10 cellular contexts compared by ENCODE assay signal in genomic region chr11:128480665-128481064, GRCh38.
DNase-seq lines count a peak whose midpoint lies in the region; TF ChIP-seq lines count a peak whose summit lies in the region.
"Had no signal": no experiment of that assay in that cellular context is flagged by ENCODE, and none has a peak within 500 bp of the region (broad histone marks: within the 10 kb centered on the region; RNA-seq: fewer than 3 reads in every experiment).

No MANE protein-coding gene starts in this region.

- H2BK5ac ChIP-seq in mesenchymal stem cell (ENCODE audit: low read depth, low read length, poor library complexity, severe bottlenecking): no peak overlapping the region

- 59 to 75% (median 71%) methylated on average over 4 of the region's 4 CpGs for WGBS in adrenal gland, 4 donors
- 96% methylated on average over 3 of the region's 4 CpGs for WGBS in mesenchymal stem cell
- 83 to 87% methylated on average over 4 of the region's 4 CpGs for WGBS in thyroid gland, 2 donors

- no peaks in the 10 kb centered on the region for H3K9me3 Mint-ChIP-seq in activated CD4-positive, alpha-beta T cell treated with anti-CD3 and anti-CD28 coated beads, Interleukin-2, amount 10 ng/mL, durations not matched to agents 24 days and 14 days
- H3K9me3 Mint-ChIP-seq: neural progenitor cell had no signal

- no peaks in the 10 kb centered on the region for H3K9me3 ChIP-seq in adrenal gland (replicated peaks in 1 of 3)
- no peaks in the 10 kb centered on the region for H3K9me3 ChIP-seq in mesenchymal stem cell (ENCODE audit: control insufficient read depth, low read length)
- no peaks in the 10 kb centered on the region for H3K9me3 ChIP-seq in thyroid gland
- H3K9me3 ChIP-seq in MM.1S (replicated peaks; ENCODE audit: insufficient read depth, low read length): no peaks in the 10 kb centered on the region

- intact Hi-C loops in activated CD4-positive, alpha-beta T cell treated with anti-CD3 and anti-CD28 coated beads, Interleukin-2, amount 10 ng/mL, durations not matched to agents 24 days and 14 days (cut with micrococcal nuclease): no loop called here
- intact Hi-C loops in adrenal gland (cut with DNase I) (no loop called here), thyroid gland (cut with DNase I) (no loop called here)

- H3K27ac ChIP-seq in adrenal gland (peak overlapping the region in 4 of 5 donors; percentile 30 to 76 (median 50)), mesenchymal stem cell (ENCODE audit: low read length, poor library complexity, severe bottlenecking) (no peak overlapping the region), thyroid gland (peak overlapping the region; percentile 33 to 37 (median 34)), MM.1S (ENCODE audit: low read length) (no peak overlapping the region)
- H3K27ac ChIP-seq: HL-60, neural progenitor cell had no signal

- H2BK12ac ChIP-seq in mesenchymal stem cell (ENCODE audit: low read length in 2 of 2): peak overlapping the region in 1 of 2 experiments; percentile 89

- H3K79me1 ChIP-seq in mesenchymal stem cell (replicated peaks; ENCODE audit: low read length, poor library complexity, severe bottlenecking): peaks cover 30% of the 10 kb centered on the region

- H3K18ac ChIP-seq in mesenchymal stem cell (ENCODE audit: low read depth in 1 of 2, low read length in 2 of 2): peak overlapping the region; percentile 37 to 64

- peak overlapping the region; percentile 39 for H2BK120ac ChIP-seq in mesenchymal stem cell (ENCODE audit: low read depth, low read length)

- H3K4me1 ChIP-seq in adrenal gland (replicated peaks in 1 of 2): peaks cover 42 to 45% of the 10 kb centered on the region in 2 donors
- H3K4me1 ChIP-seq in mesenchymal stem cell (ENCODE audit: control insufficient read depth, insufficient read depth, low read depth, low read length): peaks cover 7% of the 10 kb centered on the region
- H3K4me1 ChIP-seq in thyroid gland: peaks cover 12 to 51% of the 10 kb centered on the region in 2 donors
- no peaks in the 10 kb centered on the region for H3K4me1 ChIP-seq in MM.1S (ENCODE audit: low read length)
- H3K4me1 ChIP-seq: neural progenitor cell had no signal

- peaks cover 94% of the 10 kb centered on the region for H3K4me1 Mint-ChIP-seq in activated CD4-positive, alpha-beta T cell treated with anti-CD3 and anti-CD28 coated beads, Interleukin-2, amount 10 ng/mL, durations not matched to agents 24 days and 14 days

- no peak overlapping the region for H4K91ac ChIP-seq in mesenchymal stem cell (ENCODE audit: low read length)

- H3K27me3 ChIP-seq in adrenal gland: no peaks in the 10 kb centered on the region
- no peaks in the 10 kb centered on the region for H3K27me3 ChIP-seq in mesenchymal stem cell (ENCODE audit: control insufficient read depth in 1 of 2, insufficient read depth in 1 of 2, low read length in 2 of 2)
- H3K27me3 ChIP-seq in thyroid gland: no peaks in the 10 kb centered on the region
- H3K27me3 ChIP-seq in MM.1S (replicated peaks; ENCODE audit: insufficient read depth, low read length): no peaks in the 10 kb centered on the region
- H3K27me3 ChIP-seq: neural progenitor cell had no signal

- H3K27me3 Mint-ChIP-seq in activated CD4-positive, alpha-beta T cell treated with anti-CD3 and anti-CD28 coated beads, Interleukin-2, amount 10 ng/mL, durations not matched to agents 24 days and 14 days: no peaks in the 10 kb centered on the region

- H3K9ac ChIP-seq in mesenchymal stem cell (ENCODE audit: low read length) (peak overlapping the region; percentile 73), MM.1S (ENCODE audit: low read length) (no peak overlapping the region)
- H3K9ac ChIP-seq: neural progenitor cell had no signal

- no peak overlapping the region for H2AFZ ChIP-seq in mesenchymal stem cell (ENCODE audit: low read depth, low read length)
- H2AFZ ChIP-seq in MM.1S (ENCODE audit: low read length): no peak overlapping the region
- H2AFZ ChIP-seq: neural progenitor cell had no signal

- no peaks in the 10 kb centered on the region for H3K79me2 ChIP-seq in MM.1S (ENCODE audit: low read length)

- H3K14ac ChIP-seq in mesenchymal stem cell (ENCODE audit: low read length in 2 of 2): no peak overlapping the region

- H4K20me1 ChIP-seq in MM.1S (ENCODE audit: insufficient read depth, low read length): no peaks in the 10 kb centered on the region

- no peak overlapping the region for H3K23ac ChIP-seq in mesenchymal stem cell (ENCODE audit: low read length in 2 of 2)

- H3F3A ChIP-seq in MM.1S (ENCODE audit: insufficient read depth, low read length): no peaks in the 10 kb centered on the region

- peak overlapping the region; percentile 85 for H3K4me3 Mint-ChIP-seq in activated CD4-positive, alpha-beta T cell treated with anti-CD3 and anti-CD28 coated beads, Interleukin-2, amount 10 ng/mL, durations not matched to agents 24 days and 14 days
- H3K4me3 Mint-ChIP-seq: neural progenitor cell had no signal

- H3K4me2 ChIP-seq in mesenchymal stem cell (ENCODE audit: low read length, poor library complexity, severe bottlenecking): no peak overlapping the region
- H3K4me2 ChIP-seq in MM.1S (ENCODE audit: low read depth, low read length): no peak overlapping the region
- H3K4me2 ChIP-seq: neural progenitor cell had no signal

- peak overlapping the region; percentile 96 for H3K27ac Mint-ChIP-seq in activated CD4-positive, alpha-beta T cell treated with anti-CD3 and anti-CD28 coated beads, Interleukin-2, amount 10 ng/mL, durations not matched to agents 24 days and 14 days
- H3K27ac Mint-ChIP-seq: neural progenitor cell had no signal

- H3K4me3 ChIP-seq in adrenal gland: no peak overlapping the region
- H3K4me3 ChIP-seq in mesenchymal stem cell (ENCODE audit: insufficient read depth in 1 of 2, low read depth in 1 of 2, low read length in 2 of 2): no peak overlapping the region
- no peak overlapping the region for H3K4me3 ChIP-seq in thyroid gland (replicated peaks in 1 of 3)
- no peak overlapping the region for H3K4me3 ChIP-seq in MM.1S (ENCODE audit: low read length)
- H3K4me3 ChIP-seq: neural progenitor cell had no signal

- H3K36me3 Mint-ChIP-seq in activated CD4-positive, alpha-beta T cell treated with anti-CD3 and anti-CD28 coated beads, Interleukin-2, amount 10 ng/mL, durations not matched to agents 24 days and 14 days (ENCODE audit: low read depth): peaks cover 94% of the 10 kb centered on the region

- no peak overlapping the region for H4K8ac ChIP-seq in mesenchymal stem cell (ENCODE audit: low read length)

- H2AK5ac ChIP-seq in mesenchymal stem cell (ENCODE audit: low read length, severe bottlenecking): peak overlapping the region; percentile 21

- H3K36me3 ChIP-seq in adrenal gland (replicated peaks in 1 of 2) (peaks cover 0 to 40% of the 10 kb centered on the region in 2 donors), mesenchymal stem cell (ENCODE audit: control insufficient read depth in 1 of 2, insufficient read depth in 2 of 2, low read depth in 1 of 2, low read length in 2 of 2) (peaks cover 32 to 79% of the 10 kb centered on the region in 2 experiments), thyroid gland (peaks cover 13 to 19% of the 10 kb centered on the region in 2 donors), MM.1S (replicated peaks; ENCODE audit: insufficient read depth, low read length) (peaks cover 18% of the 10 kb centered on the region; the same call in 1 of the 2 replicates)
- H3K36me3 ChIP-seq: neural progenitor cell had no signal

- peak overlapping the region; percentile 82 for H2BK15ac ChIP-seq in mesenchymal stem cell (ENCODE audit: low read depth, poor library complexity, severe bottlenecking)

- no peaks in the 10 kb centered on the region for H3K9me2 ChIP-seq in MM.1S (replicated peaks; ENCODE audit: insufficient read depth, low read length)

- TF ChIP-seq POLR2A in adrenal gland (IDR thresholded peaks at IDR 0.05) (no peak), thyroid gland (IDR thresholded peaks at IDR 0.05) (no peak)

- DNase-seq in activated CD4-positive, alpha-beta T cell treated with anti-CD3 and anti-CD28 coated beads, Interleukin-2, amount 10 ng/mL, durations not matched to agents 24 days and 14 days: peak; percentile 68
- no peak for DNase-seq in activated CD4-positive, alpha-beta T cell treated with anti-CD3 and anti-CD28 coated beads for 4 hours
- no peak for DNase-seq in adrenal gland
- DNase-seq in mesenchymal stem cell: no peak
- DNase-seq in thyroid gland: no peak
- no peak for DNase-seq in NCI-H2107 (lab: John Stamatoyannopoulos, UW)
- no peak for DNase-seq in KG1 (lab: John Stamatoyannopoulos, UW)
- no peak for DNase-seq in MM.1S

- peak overlapping the region; percentile 38 to 67 for H3K4ac ChIP-seq in mesenchymal stem cell (ENCODE audit: low read depth in 1 of 2, low read length in 2 of 2)

- TF ChIP-seq CTCF in adrenal gland (IDR thresholded peaks at IDR 0.05) (no peak), thyroid gland (IDR thresholded peaks at IDR 0.05) (no peak), MM.1S (IDR thresholded peaks at IDR 0.05; ENCODE audit: low read length) (no peak)

Comparison
In these comparisons a context has a peak if more than half of its experiments do, and no peak if none do; other contexts are left out.
1. H3K27ac ChIP-seq: peak in adrenal gland (4 of 5) and thyroid gland (3 of 3); none in mesenchymal stem cell (single experiment) and MM.1S (single experiment).